Comparison of ENCODE assay signal across 8 cellular contexts in genomic region chr1:212415107-212415841, GRCh38. TPM values are rescaled to one million over a fixed set of nuclear protein-coding genes. Genes with fewer than 3 reads are reported as not detected.
DNase-seq lines count a peak whose midpoint lies in the region; TF ChIP-seq lines count a peak whose summit lies in the region.

No MANE protein-coding gene starts in this region.

- H3K27me3 ChIP-seq in prostate gland (replicated peaks; ENCODE audit: insufficient read depth) = no peaks in the 10 kb centered on the region

- H3K4me1 ChIP-seq in prostate gland (replicated peaks) = no peaks in the 10 kb centered on the region

- no peak for TF ChIP-seq POLR2A in prostate gland (IDR thresholded peaks at IDR 0.05)

- intact Hi-C loops in prostate gland (cut with DNase I) = no loop called here

- H3K4me3 ChIP-seq in SK-N-MC (peak overlapping the region; percentile 90), fibroblast of pulmonary artery (replicated peaks; ENCODE audit: low read depth, low read length) (peak overlapping the region; percentile 91), prostate gland (peak overlapping the region in 1 of 2 donors; percentile 61)

- peak overlapping the region; percentile 43 for H3K9ac ChIP-seq in SK-N-MC (ENCODE audit: insufficient read length)

- H3K9me3 ChIP-seq in SK-N-MC (ENCODE audit: low read depth, low read length) (no peaks in the 10 kb centered on the region), prostate gland (no peaks in the 10 kb centered on the region)

- DNase-seq in SIG-M5 treated with dmso at 0.1 percent for 504 hours (lab: John Stamatoyannopoulos, UW; ENCODE audit: unreplicated experiment) (peak; percentile 74), SIG-M5 (lab: John Stamatoyannopoulos, UW) (no peak), SK-N-MC (ENCODE audit: low read depth, low spot score) (no peak), fibroblast of pulmonary artery (ENCODE audit: low read depth) (no peak), prostate gland (ENCODE audit: low spot score) (no peak), NCI-H526 (lab: John Stamatoyannopoulos, UW) (no peak), NCI-H526 treated with DMSO at 0.1 percent for 48 hours (lab: John Stamatoyannopoulos, UW) (no peak), HK-2 (ENCODE audit: unreplicated experiment) (no peak)

- TF ChIP-seq CTCF in fibroblast of pulmonary artery (IDR thresholded peaks at IDR 0.05; ENCODE audit: low read length, missing control alignments) (no peak), prostate gland (IDR thresholded peaks at IDR 0.05) (no peak)

- H3K27ac ChIP-seq in SK-N-MC (no peak overlapping the region), prostate gland (peak overlapping the region; percentile 56 to 59)

- WGBS in prostate gland = 67% methylated on average over 13 of the region's 13 CpGs

- H3K36me3 ChIP-seq in SK-N-MC (ENCODE audit: insufficient read depth, low read length) (no peaks in the 10 kb centered on the region; the same call in 1 of the 2 replicates), prostate gland (no peaks in the 10 kb centered on the region)

RNA-seq across cellular contexts. Expression of gene PACC1, which starts 0.6 kb away (rescaled TPM):
- total RNA-seq in prostate gland = 1 to 10 TPM; 5.6 to 6.4 TPM

RNA-seq across cellular contexts. Expression of gene NENF, which starts 17.4 kb away (rescaled TPM):
- 100 to 1,000 TPM in 1 of 2 donors, 10 to 100 TPM in 1; 83.2 to 277 TPM for total RNA-seq in prostate gland
